In the genomic region with DNA sequence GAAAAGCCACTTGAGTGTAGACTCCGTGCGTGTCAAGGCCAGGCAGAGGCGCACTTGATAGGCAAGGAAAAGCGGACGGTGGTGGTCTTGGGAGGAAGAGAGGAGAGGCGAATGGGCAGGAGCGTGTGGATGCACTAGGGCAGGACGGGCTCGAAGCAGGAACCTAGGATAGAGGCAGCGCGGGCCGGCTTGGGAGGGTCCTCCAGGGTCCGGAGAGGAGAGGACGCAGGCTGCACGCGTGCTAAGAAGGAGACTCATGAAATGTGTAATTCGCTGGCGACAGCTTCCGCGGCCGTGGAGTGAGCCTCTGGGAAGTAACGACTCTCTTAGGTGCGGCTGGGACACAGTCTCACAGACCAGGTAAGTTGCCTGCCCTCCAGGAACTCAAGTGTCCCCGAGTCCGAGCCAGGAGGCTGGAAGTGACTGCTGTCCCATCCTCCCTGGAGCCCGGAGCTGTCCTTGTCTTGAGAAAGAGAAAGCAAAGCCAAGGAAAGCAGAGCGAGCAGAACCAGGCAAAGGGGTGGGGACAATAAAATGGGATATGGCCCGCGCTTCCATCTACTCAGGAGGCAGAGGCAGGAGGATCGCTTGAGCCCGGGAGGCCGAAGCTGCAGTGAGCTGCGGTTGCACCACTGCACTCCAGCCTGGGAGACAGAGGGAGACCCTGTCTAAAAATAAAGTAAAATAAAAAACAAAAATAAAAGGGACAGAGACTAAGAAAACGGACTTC, we compare ENCODE assay signal across 1 cellular context.
TF ChIP-seq lines count a peak whose summit lies in the region.

No MANE protein-coding gene starts in this region.

TF ChIP-seq in liver, 16 proteins besides CTCF, POLR2A, EP300 and RAD21 (continued from another document):
- TF ChIP-seq ZBTB33 (IDR thresholded peaks at IDR 0.05), result no peak
- TF ChIP-seq, protein P1, sequence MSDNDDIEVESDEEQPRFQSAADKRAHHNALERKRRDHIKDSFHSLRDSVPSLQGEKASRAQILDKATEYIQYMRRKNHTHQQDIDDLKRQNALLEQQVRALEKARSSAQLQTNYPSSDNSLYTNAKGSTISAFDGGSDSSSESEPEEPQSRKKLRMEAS (IDR thresholded peaks at IDR 0.05), result no peak
- TF ChIP-seq NR2F2 (IDR thresholded peaks at IDR 0.05), result no peak
